Comparison of ENCODE assay signal across 1 cellular context in genomic region chr14:73049428-73049827, GRCh38.
A peak's percentile ranks its signal among the peaks of the same experiment; 100 is the strongest.
TF ChIP-seq lines count a peak whose summit lies in the region.

No MANE protein-coding gene starts in this region.

TF ChIP-seq in IMR-90, 13 proteins besides CTCF, POLR2A, EP300 and RAD21:
- no peak for TF ChIP-seq CHD1 (IDR thresholded peaks at IDR 0.05; ENCODE audit: low read depth, low read length)
- TF ChIP-seq BHLHE40 (IDR thresholded peaks at IDR 0.05; ENCODE audit: low read depth, low read length), result peak; percentile 65; the same call in 1 of the 2 replicates
- TF ChIP-seq RFX5 (IDR thresholded peaks at IDR 0.05; ENCODE audit: low read depth, low read length), result no peak
